Comparison of ENCODE assay signal across 17 cellular contexts in genomic region chr4:41455215-41455614, GRCh38.
A peak's percentile ranks its signal among the peaks of the same experiment; 100 is the strongest.
DNase-seq lines count a peak whose midpoint lies in the region; ATAC-seq, FAIRE-seq and TF ChIP-seq lines count a peak whose summit lies in the region.
"Had no signal": no experiment of that assay in that cellular context is flagged by ENCODE, and none has a peak within 500 bp of the region (broad histone marks: within the 10 kb centered on the region; RNA-seq: fewer than 3 reads in every experiment).

No MANE protein-coding gene starts in this region.

- no peak for TF ChIP-seq EP300 in A549 (IDR thresholded peaks at IDR 0.05)

- intact Hi-C loops in right cardiac atrium (cut with DNase I): loop anchor here in 1 of 4 donors (10.0 kb wide), 1 partner anchor 160 kb away; no protein-coding TSS in a partner anchor
- intact Hi-C loops in dorsolateral prefrontal cortex (cut with DNase I): no loop called here

- H3K4me2 ChIP-seq in A549: peak overlapping the region; percentile 46; the same call in 2 of the 3 replicates
- H3K4me2 ChIP-seq: SK-N-SH had no signal

- TF ChIP-seq RAD21 in A549 (conservative IDR thresholded peaks at IDR 0.05 in 1 of 2, IDR thresholded peaks at IDR 0.05 in 1 of 2): no peak

- TF ChIP-seq POLR2A in A549 (IDR thresholded peaks at IDR 0.05; ENCODE audit: low read length) (no peak), GM12891 (IDR thresholded peaks at IDR 0.05; ENCODE audit: low read depth, low read length) (no peak)

- peak in 1 of 2 experiments; percentile 27; a peak in 2 of 6 replicates for ATAC-seq in A549
- peak; percentile 51 to 70 for ATAC-seq in right cardiac atrium
- ATAC-seq: naive thymus-derived CD4-positive, alpha-beta T cell had no signal

- CTCF ChIA-PET in A549 (lab: Yijun Ruan, JAX): no interaction called here

- POLR2A ChIA-PET in A549 (lab: Yijun Ruan, JAX): no interaction called here

- H3K4me3 ChIP-seq in A549 (no peak overlapping the region), right cardiac atrium (ENCODE audit: low read length) (no peak overlapping the region), dorsolateral prefrontal cortex (no peak overlapping the region)
- H3K4me3 ChIP-seq: breast epithelium had no signal

- H3K9me3 ChIP-seq in A549: no peaks in the 10 kb centered on the region
- no peaks in the 10 kb centered on the region for H3K9me3 ChIP-seq in right cardiac atrium (ENCODE audit: control insufficient read depth, low read length)
- H3K9me3 ChIP-seq: breast epithelium, SK-N-SH had no signal

- peaks cover 75% of the 10 kb centered on the region for H3K4me1 ChIP-seq in A549
- peaks cover 7% of the 10 kb centered on the region for H3K4me1 ChIP-seq in right cardiac atrium (ENCODE audit: control insufficient read depth, insufficient read depth, low read length)
- H3K4me1 ChIP-seq: breast epithelium had no signal

- no peak for FAIRE-seq in A549 (lab: Jason Lieb, UNC)
- FAIRE-seq in GM12891 (lab: Jason Lieb, UNC): no peak
- FAIRE-seq: TTC549 had no signal

- TF ChIP-seq CTCF in A549 (IDR thresholded peaks at IDR 0.05): no peak
- TF ChIP-seq CTCF in dorsolateral prefrontal cortex (IDR thresholded peaks at IDR 0.05 in 54 of 56, conservative IDR thresholded peaks at IDR 0.05 in 2 of 56; ENCODE audit: low read depth in 1 of 56, partially characterized antibody in 56 of 56): no peak

- 42% methylated on average over 3 of the region's 3 CpGs for WGBS in A549 (ENCODE audit: missing lambda C conversion rate)
- 37% methylated on average over 3 of the region's 3 CpGs for WGBS in right cardiac atrium

- H3K27ac ChIP-seq in A549 (peak overlapping the region in 1 of 2 experiments; percentile 54; a peak in 4 of 6 replicates), right cardiac atrium (ENCODE audit: low read length) (no peak overlapping the region), dorsolateral prefrontal cortex (peak overlapping the region in 18 of 59 donors; percentile 1 to 74 (median 23))
- H3K27ac ChIP-seq: breast epithelium had no signal

- DNase-seq in A549 (ENCODE audit: low read depth in 1 of 2, low spot score in 1 of 2): no peak
- DNase-seq in GM03348 (ENCODE audit: low spot score): peak; percentile 23
- DNase-seq in NCI-H345 treated with DMSO at 0.1 percent for 48 hours (lab: John Stamatoyannopoulos, UW; ENCODE audit: unreplicated experiment): peak; percentile 13
- peak in 1 of 3 donors; percentile 24 for DNase-seq in right cardiac atrium
- no peak for DNase-seq in SKM-1 (lab: John Stamatoyannopoulos, UW; ENCODE audit: unreplicated experiment)
- no peak for DNase-seq in ureter (ENCODE audit: low spot score)
- no peak for DNase-seq in GM12891 (ENCODE audit: insufficient read length, low spot score)
- DNase-seq in dorsolateral prefrontal cortex: no peak
- DNase-seq: activated naive CD8-positive, alpha-beta T cell treated with anti-CD3 and anti-CD28 coated beads for 36 hours; activated T-cell treated with anti-CD3 and anti-CD28 coated beads, Interleukin-2, amount 50 U/mL, for 24 hours; AML-193; left cardiac atrium; naive thymus-derived CD4-positive, alpha-beta T cell; SK-N-SH; stimulated activated CD4-positive, alpha-beta T cell treated with anti-CD3 and anti-CD28 coated beads, Interleukin-15, amount 100 ng/mL, for 24 hours had no signal

- no peaks in the 10 kb centered on the region for H3K27me3 ChIP-seq in right cardiac atrium (ENCODE audit: control insufficient read depth, insufficient read depth)
- H3K27me3 ChIP-seq in dorsolateral prefrontal cortex: no peaks in the 10 kb centered on the region
- H3K27me3 ChIP-seq: breast epithelium had no signal

TF ChIP-seq in A549, 52 proteins besides CTCF, POLR2A, EP300 and RAD21:
- TF ChIP-seq ZFP36 (IDR thresholded peaks at IDR 0.05; ENCODE audit: borderline replicate concordance, partially characterized antibody): no peak
- no peak for TF ChIP-seq ZSCAN20 (CRISPR knock-in tag; IDR thresholded peaks at IDR 0.05)
- no peak for TF ChIP-seq PHF8 (IDR thresholded peaks at IDR 0.05; ENCODE audit: borderline replicate concordance, low read depth)
- TF ChIP-seq MAX (IDR thresholded peaks at IDR 0.05): no peak
- TF ChIP-seq ATOH8 (CRISPR knock-in tag; IDR thresholded peaks at IDR 0.05; ENCODE audit: low read depth): no peak
- no peak for TF ChIP-seq RARB (CRISPR knock-in tag; IDR thresholded peaks at IDR 0.05)
- no peak for TF ChIP-seq JUN (IDR thresholded peaks at IDR 0.05)
- no peak for TF ChIP-seq TP53 (CRISPR knock-in tag; IDR thresholded peaks at IDR 0.05)
- TF ChIP-seq MYC (IDR thresholded peaks at IDR 0.05; ENCODE audit: borderline replicate concordance, low read length): no peak
- TF ChIP-seq ELK1 (IDR thresholded peaks at IDR 0.05; ENCODE audit: low read depth, low read length): no peak

TF ChIP-seq in GM12891, 5 proteins besides CTCF, POLR2A, EP300 and RAD21:
- no peak for TF ChIP-seq SPI1 (IDR thresholded peaks at IDR 0.05; ENCODE audit: low read depth, low read length)
- no peak for TF ChIP-seq TAF1 (IDR thresholded peaks at IDR 0.05; ENCODE audit: low read depth, low read length)
- TF ChIP-seq POLR2AphosphoS5 (IDR thresholded peaks at IDR 0.05; ENCODE audit: low read depth, low read length): no peak
- no peak for TF ChIP-seq PAX5 (IDR thresholded peaks at IDR 0.05; ENCODE audit: insufficient read depth, low read length, severe bottlenecking)
- TF ChIP-seq POU2F2 (IDR thresholded peaks at IDR 0.05; ENCODE audit: low read depth, low read length): no peak

Comparison
In these comparisons a context has a peak if more than half of its experiments do, and no peak if none do; other contexts are left out.
1. DNase-seq: peak in GM03348 (single experiment) and NCI-H345 treated with DMSO at 0.1 percent for 48 hours (single experiment); none in A549 (0 of 2), SKM-1 (single experiment), ureter (single experiment), GM12891 (single experiment) and dorsolateral prefrontal cortex (0 of 10).